In genomic region chr12:116456683-116457082, GRCh38 we compare ENCODE assay signal across 11 cellular contexts.
DNase-seq lines count a peak whose midpoint lies in the region; ATAC-seq and TF ChIP-seq lines count a peak whose summit lies in the region.
"Had no signal": no experiment of that assay in that cellular context is flagged by ENCODE, and none has a peak within 500 bp of the region (broad histone marks: within the 10 kb centered on the region; RNA-seq: fewer than 3 reads in every experiment).

No MANE protein-coding gene starts in this region.

- peak overlapping the region; percentile 73 for H3K4me2 ChIP-seq in fibroblast of lung (ENCODE audit: extremely low read depth, insufficient read depth, low read length)

- no peaks in the 10 kb centered on the region for H4K20me1 ChIP-seq in fibroblast of lung (ENCODE audit: control insufficient read depth, extremely low read depth, insufficient read depth, low read length)

- H3K4me3 ChIP-seq in SK-N-MC (no peak overlapping the region), fibroblast of lung (replicated peaks in 1 of 4; ENCODE audit: control extremely low read depth in 1 of 4, insufficient read depth in 1 of 4, low read depth in 3 of 4, low read length in 4 of 4) (no peak overlapping the region), uterus (no peak overlapping the region)

- DNase-seq in SK-N-MC (ENCODE audit: low read depth, low spot score): no peak
- peak in 1 of 2 donors; percentile 27 for DNase-seq in fibroblast of lung (ENCODE audit: low read depth in 2 of 2)
- DNase-seq in uterus: peak; percentile 38 to 40
- DNase-seq: activated T-cell treated with anti-CD3 and anti-CD28 coated beads, Interleukin-2, amount 50 U/mL, for 72 hours; H7; NCI-H1417; retina had no signal

- no peak for TF ChIP-seq CTCF in fibroblast of lung (conservative IDR thresholded peaks at IDR 0.05 in 1 of 2, IDR thresholded peaks at IDR 0.05 in 1 of 2; ENCODE audit: low read depth in 1 of 2, low read length in 2 of 2)
- no peak for TF ChIP-seq CTCF in nephron (IDR thresholded peaks at IDR 0.05; ENCODE audit: unreplicated experiment in 3 of 3)
- no peak for TF ChIP-seq CTCF in uterus (IDR thresholded peaks at IDR 0.05)

- H3K79me2 ChIP-seq in fibroblast of lung (ENCODE audit: control insufficient read depth, insufficient read depth, low read length): no peaks in the 10 kb centered on the region

- H3K9me3 Mint-ChIP-seq in nephron: no peaks in the 10 kb centered on the region
- H3K9me3 Mint-ChIP-seq: activated T-cell treated with anti-CD3 and anti-CD28 coated beads, Interleukin-2, amount 50 U/mL, for 72 hours had no signal

- peak overlapping the region in 1 of 3 experiments; percentile 54 for H3K4me3 Mint-ChIP-seq in nephron
- H3K4me3 Mint-ChIP-seq: activated T-cell treated with anti-CD3 and anti-CD28 coated beads, Interleukin-2, amount 50 U/mL, for 72 hours had no signal

- H3K36me3 ChIP-seq in SK-N-MC (ENCODE audit: insufficient read depth, low read length) (no peaks in the 10 kb centered on the region), fibroblast of lung (ENCODE audit: control insufficient read depth, insufficient read depth, low read length) (no peaks in the 10 kb centered on the region), uterus (no peaks in the 10 kb centered on the region)

- TF ChIP-seq POLR2A in uterus (IDR thresholded peaks at IDR 0.05): no peak

- peaks cover 36% of the 10 kb centered on the region for H3K4me1 Mint-ChIP-seq in nephron

- no peaks in the 10 kb centered on the region for H3K36me3 Mint-ChIP-seq in nephron (ENCODE audit: low read depth)

- H3K4me1 ChIP-seq in fibroblast of lung (ENCODE audit: control insufficient read depth, extremely low read depth, insufficient read depth, low read length) (peaks cover 18% of the 10 kb centered on the region), uterus (peaks cover 15 to 18% of the 10 kb centered on the region in 2 donors)

- intact Hi-C loops in uterus (cut with DNase I; ENCODE audit: low total_unique reads): no loop called here

- H3K9me3 ChIP-seq in SK-N-MC (ENCODE audit: low read depth, low read length) (no peaks in the 10 kb centered on the region), fibroblast of lung (ENCODE audit: control insufficient read depth, insufficient read depth, low read depth, low read length) (no peaks in the 10 kb centered on the region), uterus (no peaks in the 10 kb centered on the region)

- H2AFZ ChIP-seq in fibroblast of lung (ENCODE audit: low read length): peak overlapping the region; percentile 66

- H3K27ac Mint-ChIP-seq in nephron: peak overlapping the region; percentile 92 to 96 (median 93)
- H3K27ac Mint-ChIP-seq: activated T-cell treated with anti-CD3 and anti-CD28 coated beads, Interleukin-2, amount 50 U/mL, for 72 hours had no signal

- ATAC-seq in GM19452 (IDR thresholded peaks at IDR 0.05; ENCODE audit: unreplicated experiment): no peak
- no peak for ATAC-seq in GM18868 (IDR thresholded peaks at IDR 0.05; ENCODE audit: unreplicated experiment)
- no peak for ATAC-seq in HG03342 (IDR thresholded peaks at IDR 0.05; ENCODE audit: unreplicated experiment)
- ATAC-seq: activated T-cell treated with anti-CD3 and anti-CD28 coated beads, Interleukin-2, amount 50 U/mL, for 72 hours had no signal

- H3K27me3 ChIP-seq in fibroblast of lung (ENCODE audit: control insufficient read depth, insufficient read depth, low read length) (no peaks in the 10 kb centered on the region), uterus (no peaks in the 10 kb centered on the region)

- H3K27ac ChIP-seq in SK-N-MC (peak overlapping the region; percentile 81), fibroblast of lung (ENCODE audit: insufficient read depth, low read length) (peak overlapping the region; percentile 97), uterus (peak overlapping the region; percentile 91 to 94)

- H3K9ac ChIP-seq in SK-N-MC (ENCODE audit: insufficient read length) (peak overlapping the region; percentile 26), fibroblast of lung (ENCODE audit: insufficient read depth, low read length) (peak overlapping the region; percentile 49)

- H3K27me3 Mint-ChIP-seq in nephron (ENCODE audit: low read depth): peaks cover 7% of the 10 kb centered on the region
